In the genomic region with DNA sequence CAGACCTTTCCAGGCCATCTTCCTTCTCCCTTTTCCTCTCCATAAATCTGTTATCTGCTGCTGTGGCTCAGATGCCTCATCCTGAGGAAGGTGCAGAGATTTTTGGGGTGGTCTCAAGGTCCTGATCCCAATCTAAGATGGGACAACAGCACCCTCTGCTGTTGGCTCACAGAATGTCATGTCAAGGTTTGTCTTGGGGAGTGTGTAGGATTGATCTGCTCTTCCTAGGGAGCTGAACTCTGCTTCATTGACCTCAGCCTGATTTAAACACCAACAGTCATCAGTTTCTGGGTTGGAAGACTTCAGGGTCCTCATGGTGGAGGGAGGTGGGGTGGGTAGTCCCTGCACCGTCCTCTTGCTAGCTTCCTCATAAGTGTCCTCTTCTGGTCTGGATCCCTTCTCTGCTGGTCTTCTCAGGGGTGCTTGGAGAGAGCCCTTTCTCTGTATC, we compare ENCODE assay signal across 8 cellular contexts.
DNase-seq lines count a peak whose midpoint lies in the region; ATAC-seq, FAIRE-seq and TF ChIP-seq lines count a peak whose summit lies in the region.

No MANE protein-coding gene starts in this region.

- peaks cover 0 to 8% (median 6%) of the 10 kb centered on the region in 4 experiments; a peak in 5 of 8 replicates for H3K36me3 ChIP-seq in H1 (ENCODE audit: control insufficient read depth in 2 of 4, insufficient read depth in 4 of 4, low read length in 3 of 4)

- H3K4me3 Mint-ChIP-seq in activated CD8-positive, alpha-beta T cell treated with anti-CD3 and anti-CD28 coated beads for 36 hours: no peak overlapping the region

- H3K27me3 Mint-ChIP-seq in activated CD8-positive, alpha-beta T cell treated with anti-CD3 and anti-CD28 coated beads for 36 hours: no peaks in the 10 kb centered on the region

- H3K79me2 ChIP-seq in H1 (ENCODE audit: control insufficient read depth in 1 of 2, insufficient read depth in 2 of 2, low read length in 2 of 2): no peaks in the 10 kb centered on the region

- WGBS in H1 (ENCODE audit: extremely low coverage in 1 of 2, insufficient coverage in 1 of 2, insufficient read length in 1 of 2, insufficient replicate concordance in 2 of 2, low coverage in 1 of 2, low lambda C conversion rate in 2 of 2, missing lambda C conversion rate in 1 of 2), 2 experiments: 70% methylated on average over 1 of the region's 1 CpG; no CpG with 5 or more reads in 1 of the 2 experiments

- FAIRE-seq in H1 (lab: Jason Lieb, UNC): peak; percentile 63

- H4K20me1 ChIP-seq in H1 (replicated peaks in 1 of 2; ENCODE audit: control insufficient read depth in 1 of 2, insufficient read depth in 2 of 2, low read length in 2 of 2): no peaks in the 10 kb centered on the region

- H2BK5ac ChIP-seq in H1 (ENCODE audit: low read depth, low read length): no peak overlapping the region

- no peak overlapping the region for H3K4me3 ChIP-seq in H1 (ENCODE audit: extremely low read depth in 1 of 4, insufficient read depth in 2 of 4, low read depth in 3 of 4, low read length in 4 of 4)

- TF ChIP-seq CTCF in activated CD8-positive, alpha-beta T cell treated with anti-CD3 and anti-CD28 coated beads for 36 hours (IDR thresholded peaks at IDR 0.05): peak; percentile 96
- TF ChIP-seq CTCF in H1 (IDR thresholded peaks at IDR 0.05; ENCODE audit: control extremely low read depth in 1 of 3, insufficient read depth in 1 of 3, low read depth in 1 of 3, low read length in 3 of 3): peak; percentile 40 to 94 (median 93)

- intact Hi-C loops in activated CD8-positive, alpha-beta T cell treated with anti-CD3 and anti-CD28 coated beads for 36 hours (cut with micrococcal nuclease): loop anchor here (2.0 to 10.0 kb wide), 3 partner anchors 75 to 357 kb away; partner anchors contain the start of gene ATP2B4

- ATAC-seq in activated CD8-positive, alpha-beta T cell treated with anti-CD3 and anti-CD28 coated beads for 36 hours: peak; percentile 87
- ATAC-seq in GM18520 (IDR thresholded peaks at IDR 0.05; ENCODE audit: unreplicated experiment): no peak

- H4K91ac ChIP-seq in H1 (replicated peaks; ENCODE audit: insufficient read length, low read length): no peak overlapping the region

- CTCF ChIA-PET in activated CD8-positive, alpha-beta T cell treated with anti-CD3 and anti-CD28 coated beads for 36 hours (lab: Charles Lee): interaction anchor here (0.7 to 9.9 kb wide), 47 partner anchors 9 to 434 kb away, joined by 3 to 174 read pairs (median 6); partner anchors contain the start of genes ATP2B4 and LAX1
- CTCF ChIA-PET in H1 (lab: Charles Lee; ENCODE audit: partially characterized antibody): interaction anchor here (0.6 to 10.1 kb wide), 61 partner anchors 10 to 430 kb away, joined by 3 to 162 read pairs (median 5); partner anchors contain the start of genes ATP2B4 and LAX1

- TF ChIP-seq POLR2A in H1 (IDR thresholded peaks at IDR 0.05; ENCODE audit: control extremely low read depth in 1 of 2, low read depth in 2 of 2, low read length in 2 of 2): no peak

- H3K23ac ChIP-seq in H1 (ENCODE audit: insufficient read length): no peak overlapping the region

- H3K4me1 Mint-ChIP-seq in activated CD8-positive, alpha-beta T cell treated with anti-CD3 and anti-CD28 coated beads for 36 hours (ENCODE audit: low read depth): peaks cover 2% of the 10 kb centered on the region

- no peak overlapping the region for H3K4ac ChIP-seq in H1 (replicated peaks; ENCODE audit: insufficient read length, low read depth, low read length)

- no peak overlapping the region for H4K8ac ChIP-seq in H1 (ENCODE audit: extremely low read depth, insufficient read depth, low read length)

- no peak overlapping the region for H3K18ac ChIP-seq in H1 (ENCODE audit: extremely low read depth, low read length)

- H3K27ac Mint-ChIP-seq in activated CD8-positive, alpha-beta T cell treated with anti-CD3 and anti-CD28 coated beads for 36 hours: peak overlapping the region; percentile 44

- H3K56ac ChIP-seq in H1 (replicated peaks; ENCODE audit: insufficient read length, low read depth, low read length): no peak overlapping the region

- no peak overlapping the region for H2BK12ac ChIP-seq in H1 (ENCODE audit: low read depth, low read length)

- no peaks in the 10 kb centered on the region for H3K79me1 ChIP-seq in H1 (ENCODE audit: low read depth, low read length)

- no peak overlapping the region for H3K9ac ChIP-seq in H1 (replicated peaks in 1 of 4; ENCODE audit: extremely low read depth in 1 of 4, low read depth in 3 of 4, low read length in 3 of 4)

- H3K4me1 ChIP-seq in H1 (replicated peaks in 1 of 4; ENCODE audit: control insufficient read depth in 3 of 4, insufficient read depth in 4 of 4, low read length in 3 of 4): no peaks in the 10 kb centered on the region

- no peak overlapping the region for H2AK5ac ChIP-seq in H1 (ENCODE audit: low read depth, low read length)

- H2BK20ac ChIP-seq in H1 (ENCODE audit: low read length): no peak overlapping the region

- H4K5ac ChIP-seq in H1 (ENCODE audit: insufficient read length, low read depth, low read length): no peak overlapping the region

- no peaks in the 10 kb centered on the region for H3K9me3 Mint-ChIP-seq in activated CD8-positive, alpha-beta T cell treated with anti-CD3 and anti-CD28 coated beads for 36 hours

- no peaks in the 10 kb centered on the region for H3K23me2 ChIP-seq in H1 (ENCODE audit: low read depth, low read length)

- no peak overlapping the region for H2AFZ ChIP-seq in H1 (ENCODE audit: low read length)

- POLR2A ChIA-PET in activated CD8-positive, alpha-beta T cell treated with anti-CD3 and anti-CD28 coated beads for 36 hours (lab: Charles Lee): interaction anchor here (0.7 to 1.4 kb wide), 5 partner anchors 12 to 197 kb away, joined by 3 read pairs; no protein-coding TSS in a partner anchor
- POLR2A ChIA-PET in H1 (lab: Charles Lee; ENCODE audit: partially characterized antibody): no interaction called here

- no peak overlapping the region for H2BK120ac ChIP-seq in H1 (replicated peaks; ENCODE audit: low read depth, low read length)

- no peaks in the 10 kb centered on the region for H3K9me3 ChIP-seq in H1 (ENCODE audit: insufficient read depth in 2 of 2, low read depth in 1 of 2, low read length in 1 of 2)

- TF ChIP-seq EP300 in H1 (IDR thresholded peaks at IDR 0.05; ENCODE audit: borderline replicate concordance in 1 of 2, low read depth in 2 of 2, low read length in 2 of 2): no peak

- no peaks in the 10 kb centered on the region for H3K27me3 ChIP-seq in H1 (replicated peaks in 1 of 4; ENCODE audit: control insufficient read depth in 3 of 4, extremely low read depth in 1 of 4, insufficient read depth in 3 of 4, low read length in 3 of 4)

- no peak overlapping the region for H3K14ac ChIP-seq in H1 (ENCODE audit: insufficient read length)

- no peak overlapping the region for H3K27ac ChIP-seq in H1 (ENCODE audit: low read depth, low read length)

- DNase-seq in SHP77 (lab: John Stamatoyannopoulos, UW): peak; percentile 19 to 22
- DNase-seq in SHP77 treated with DMSO at 0.1 percent for 48 hours (lab: John Stamatoyannopoulos, UW): no peak
- peak; percentile 30 for DNase-seq in NCI-H345 (lab: John Stamatoyannopoulos, UW)
- DNase-seq in activated CD8-positive, alpha-beta T cell treated with anti-CD3 and anti-CD28 coated beads for 36 hours: peak; percentile 80
- peak; percentile 34 to 90 for DNase-seq in H1 (ENCODE audit: low read depth in 1 of 2, low spot score in 2 of 2)
- peak; percentile 54 for DNase-seq in middle frontal gyrus (ENCODE audit: extremely low spot score, low spot score)
- peak; percentile 56 for DNase-seq in stimulated activated CD8-positive, alpha-beta memory T cell treated with anti-CD3 and anti-CD28 coated beads, Interleukin-4, amount 100 ng/mL, for 24 hours (ENCODE audit: low read depth)

- no peak overlapping the region for H3K4me2 ChIP-seq in H1 (ENCODE audit: insufficient read depth in 1 of 2, low read depth in 2 of 2, low read length in 2 of 2)

- TF ChIP-seq RAD21 in H1 (IDR thresholded peaks at IDR 0.05 in 1 of 2, conservative IDR thresholded peaks at IDR 0.05 in 1 of 2; ENCODE audit: low read depth in 2 of 2, low read length in 2 of 2): peak; percentile 99

- peaks cover 8% of the 10 kb centered on the region for H3K36me3 Mint-ChIP-seq in activated CD8-positive, alpha-beta T cell treated with anti-CD3 and anti-CD28 coated beads for 36 hours (ENCODE audit: low read depth)

- no peak overlapping the region for H2BK15ac ChIP-seq in H1 (ENCODE audit: low read length)

TF ChIP-seq in H1, 55 proteins besides CTCF, POLR2A, EP300 and RAD21:
- TF ChIP-seq KDM4A (IDR thresholded peaks at IDR 0.05; ENCODE audit: low read depth, low read length, severe bottlenecking): no peak
- peak; percentile 34; the same call in 1 of the 2 replicates for TF ChIP-seq GABPA (IDR thresholded peaks at IDR 0.05; ENCODE audit: borderline replicate concordance, insufficient read depth, low read length)
- TF ChIP-seq ZNF274 (IDR thresholded peaks at IDR 0.05; ENCODE audit: borderline replicate concordance, extremely low read depth, low read length): no peak
- no peak for TF ChIP-seq KDM1A (IDR thresholded peaks at IDR 0.05; ENCODE audit: borderline replicate concordance, low read length)
- TF ChIP-seq BACH1 (IDR thresholded peaks at IDR 0.05; ENCODE audit: low read length): no peak
- TF ChIP-seq JUN (IDR thresholded peaks at IDR 0.05; ENCODE audit: low read depth, low read length): no peak
- no peak for TF ChIP-seq GTF2F1 (IDR thresholded peaks at IDR 0.05; ENCODE audit: borderline replicate concordance, low read depth, low read length)
- no peak for TF ChIP-seq MAFK (IDR thresholded peaks at IDR 0.05; ENCODE audit: low read depth, low read length)
- no peak for TF ChIP-seq SP4 (IDR thresholded peaks at IDR 0.05; ENCODE audit: low read length)
- TF ChIP-seq CTBP2 (IDR thresholded peaks at IDR 0.05; ENCODE audit: borderline replicate concordance, insufficient read depth, insufficient read length, low read length): no peak
- no peak for TF ChIP-seq NRF1 (IDR thresholded peaks at IDR 0.05; ENCODE audit: low read depth, low read length)
- TF ChIP-seq YY1 (IDR thresholded peaks at IDR 0.05; ENCODE audit: low read depth, low read length): 0 out of 2 replicates have a peak, but pooled peaks have one; percentile 26
- no peak for TF ChIP-seq TAF7 (optimal IDR thresholded peaks at IDR 0.05; ENCODE audit: borderline replicate concordance, low read depth, low read length)
- no peak for TF ChIP-seq POLR2AphosphoS5 (IDR thresholded peaks at IDR 0.05; ENCODE audit: low read depth, low read length)
- no peak for TF ChIP-seq SIN3A (conservative IDR thresholded peaks at IDR 0.05 in 1 of 2, IDR thresholded peaks at IDR 0.05 in 1 of 2; ENCODE audit: low read depth in 1 of 2, low read length in 2 of 2)
